In the genomic region with DNA sequence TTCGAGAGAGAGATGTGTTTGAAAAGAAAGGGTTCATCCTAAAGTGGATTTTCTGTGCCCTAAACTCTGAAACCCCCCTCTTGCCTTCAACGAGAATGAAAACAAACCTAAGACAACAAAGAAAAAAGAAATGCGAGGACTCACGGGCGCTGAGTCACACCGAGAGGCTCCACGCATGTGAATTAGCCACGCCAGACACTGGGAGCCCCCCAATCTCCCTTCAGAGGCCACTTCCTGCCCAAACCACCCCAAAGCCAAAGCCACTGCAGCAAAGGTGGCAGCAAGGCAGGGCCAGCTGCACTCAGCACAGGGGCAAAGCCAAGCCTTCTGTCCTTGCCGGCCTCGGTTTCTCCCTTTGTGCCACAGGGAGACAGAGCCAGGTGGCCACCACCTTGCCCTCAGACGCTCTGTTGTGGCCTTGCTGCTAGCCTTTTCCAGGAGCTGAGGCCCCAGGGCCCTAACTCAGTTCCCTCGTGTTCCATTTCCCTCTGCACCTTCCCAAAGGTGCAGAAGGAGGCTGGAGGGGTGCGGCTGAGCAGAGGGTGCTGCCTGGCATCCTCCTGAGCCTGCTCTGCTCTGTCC, we compare ENCODE assay signal across 1 cellular context.
TF ChIP-seq lines count a peak whose summit lies in the region.

No MANE protein-coding gene starts in this region.

TF ChIP-seq in GM12878, 131 proteins besides CTCF, POLR2A, EP300 and RAD21 (continued from another document and continues in another):
- TF ChIP-seq ATF7 (IDR thresholded peaks at IDR 0.05; ENCODE audit: low read depth) = peak; percentile 38; the same call in 1 of the 2 replicates
- TF ChIP-seq, protein P1, sequence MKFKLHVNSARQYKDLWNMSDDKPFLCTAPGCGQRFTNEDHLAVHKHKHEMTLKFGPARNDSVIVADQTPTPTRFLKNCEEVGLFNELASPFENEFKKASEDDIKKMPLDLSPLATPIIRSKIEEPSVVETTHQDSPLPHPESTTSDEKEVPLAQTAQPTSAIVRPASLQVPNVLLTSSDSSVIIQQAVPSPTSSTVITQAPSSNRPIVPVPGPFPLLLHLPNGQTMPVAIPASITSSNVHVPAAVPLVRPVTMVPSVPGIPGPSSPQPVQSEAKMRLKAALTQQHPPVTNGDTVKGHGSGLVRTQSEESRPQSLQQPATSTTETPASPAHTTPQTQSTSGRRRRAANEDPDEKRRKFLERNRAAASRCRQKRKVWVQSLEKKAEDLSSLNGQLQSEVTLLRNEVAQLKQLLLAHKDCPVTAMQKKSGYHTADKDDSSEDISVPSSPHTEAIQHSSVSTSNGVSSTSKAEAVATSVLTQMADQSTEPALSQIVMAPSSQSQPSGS (IDR thresholded peaks at IDR 0.05; ENCODE audit: low read length) = no peak
- no peak for TF ChIP-seq RCOR1 (conservative IDR thresholded peaks at IDR 0.05; ENCODE audit: low read depth, low read length)
- TF ChIP-seq, protein P2, sequence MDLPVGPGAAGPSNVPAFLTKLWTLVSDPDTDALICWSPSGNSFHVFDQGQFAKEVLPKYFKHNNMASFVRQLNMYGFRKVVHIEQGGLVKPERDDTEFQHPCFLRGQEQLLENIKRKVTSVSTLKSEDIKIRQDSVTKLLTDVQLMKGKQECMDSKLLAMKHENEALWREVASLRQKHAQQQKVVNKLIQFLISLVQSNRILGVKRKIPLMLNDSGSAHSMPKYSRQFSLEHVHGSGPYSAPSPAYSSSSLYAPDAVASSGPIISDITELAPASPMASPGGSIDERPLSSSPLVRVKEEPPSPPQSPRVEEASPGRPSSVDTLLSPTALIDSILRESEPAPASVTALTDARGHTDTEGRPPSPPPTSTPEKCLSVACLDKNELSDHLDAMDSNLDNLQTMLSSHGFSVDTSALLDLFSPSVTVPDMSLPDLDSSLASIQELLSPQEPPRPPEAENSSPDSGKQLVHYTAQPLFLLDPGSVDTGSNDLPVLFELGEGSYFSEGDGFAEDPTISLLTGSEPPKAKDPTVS (IDR thresholded peaks at IDR 0.05; ENCODE audit: low read depth, low read length) = no peak
- TF ChIP-seq, protein P3, sequence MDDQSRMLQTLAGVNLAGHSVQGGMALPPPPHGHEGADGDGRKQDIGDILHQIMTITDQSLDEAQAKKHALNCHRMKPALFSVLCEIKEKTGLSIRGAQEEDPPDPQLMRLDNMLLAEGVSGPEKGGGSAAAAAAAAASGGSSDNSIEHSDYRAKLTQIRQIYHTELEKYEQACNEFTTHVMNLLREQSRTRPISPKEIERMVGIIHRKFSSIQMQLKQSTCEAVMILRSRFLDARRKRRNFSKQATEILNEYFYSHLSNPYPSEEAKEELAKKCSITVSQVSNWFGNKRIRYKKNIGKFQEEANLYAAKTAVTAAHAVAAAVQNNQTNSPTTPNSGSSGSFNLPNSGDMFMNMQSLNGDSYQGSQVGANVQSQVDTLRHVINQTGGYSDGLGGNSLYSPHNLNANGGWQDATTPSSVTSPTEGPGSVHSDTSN (IDR thresholded peaks at IDR 0.05; ENCODE audit: insufficient replicate concordance, low read depth, low read length) = no peak
- TF ChIP-seq NRF1 (conservative IDR thresholded peaks at IDR 0.05; ENCODE audit: low read depth, low read length) = no peak
- TF ChIP-seq CBX5 (IDR thresholded peaks at IDR 0.05; ENCODE audit: low read depth) = no peak
- peak; percentile 35 for TF ChIP-seq SMARCA5 (IDR thresholded peaks at IDR 0.05)
- TF ChIP-seq FOXK2 (IDR thresholded peaks at IDR 0.05) = peak; percentile 47; the same call in 1 of the 2 replicates
- no peak for TF ChIP-seq NR2C1 (IDR thresholded peaks at IDR 0.05)
- peak; percentile 58; the same call in 1 of the 2 replicates for TF ChIP-seq JUNB (IDR thresholded peaks at IDR 0.05)
- TF ChIP-seq IKZF2 (IDR thresholded peaks at IDR 0.05) = peak; percentile 59 to 78; a peak in 3 of 4 replicates
- no peak for TF ChIP-seq ZNF24 (IDR thresholded peaks at IDR 0.05)
- peak; percentile 83; the same call in 1 of the 2 replicates for TF ChIP-seq TCF12 (IDR thresholded peaks at IDR 0.05; ENCODE audit: low read depth, low read length)
- TF ChIP-seq, protein P4, sequence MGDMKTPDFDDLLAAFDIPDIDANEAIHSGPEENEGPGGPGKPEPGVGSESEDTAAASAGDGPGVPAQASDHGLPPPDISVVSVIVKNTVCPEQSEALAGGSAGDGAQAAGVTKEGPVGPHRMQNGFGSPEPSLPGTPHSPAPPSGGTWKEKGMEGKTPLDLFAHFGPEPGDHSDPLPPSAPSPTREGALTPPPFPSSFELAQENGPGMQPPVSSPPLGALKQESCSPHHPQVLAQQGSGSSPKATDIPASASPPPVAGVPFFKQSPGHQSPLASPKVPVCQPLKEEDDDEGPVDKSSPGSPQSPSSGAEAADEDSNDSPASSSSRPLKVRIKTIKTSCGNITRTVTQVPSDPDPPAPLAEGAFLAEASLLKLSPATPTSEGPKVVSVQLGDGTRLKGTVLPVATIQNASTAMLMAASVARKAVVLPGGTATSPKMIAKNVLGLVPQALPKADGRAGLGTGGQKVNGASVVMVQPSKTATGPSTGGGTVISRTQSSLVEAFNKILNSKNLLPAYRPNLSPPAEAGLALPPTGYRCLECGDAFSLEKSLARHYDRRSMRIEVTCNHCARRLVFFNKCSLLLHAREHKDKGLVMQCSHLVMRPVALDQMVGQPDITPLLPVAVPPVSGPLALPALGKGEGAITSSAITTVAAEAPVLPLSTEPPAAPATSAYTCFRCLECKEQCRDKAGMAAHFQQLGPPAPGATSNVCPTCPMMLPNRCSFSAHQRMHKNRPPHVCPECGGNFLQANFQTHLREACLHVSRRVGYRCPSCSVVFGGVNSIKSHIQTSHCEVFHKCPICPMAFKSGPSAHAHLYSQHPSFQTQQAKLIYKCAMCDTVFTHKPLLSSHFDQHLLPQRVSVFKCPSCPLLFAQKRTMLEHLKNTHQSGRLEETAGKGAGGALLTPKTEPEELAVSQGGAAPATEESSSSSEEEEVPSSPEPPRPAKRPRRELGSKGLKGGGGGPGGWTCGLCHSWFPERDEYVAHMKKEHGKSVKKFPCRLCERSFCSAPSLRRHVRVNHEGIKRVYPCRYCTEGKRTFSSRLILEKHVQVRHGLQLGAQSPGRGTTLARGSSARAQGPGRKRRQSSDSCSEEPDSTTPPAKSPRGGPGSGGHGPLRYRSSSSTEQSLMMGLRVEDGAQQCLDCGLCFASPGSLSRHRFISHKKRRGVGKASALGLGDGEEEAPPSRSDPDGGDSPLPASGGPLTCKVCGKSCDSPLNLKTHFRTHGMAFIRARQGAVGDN (IDR thresholded peaks at IDR 0.05) = peak; percentile 84
- TF ChIP-seq YY1 (IDR thresholded peaks at IDR 0.05; ENCODE audit: low read depth, low read length) = no peak
- TF ChIP-seq, protein P5, sequence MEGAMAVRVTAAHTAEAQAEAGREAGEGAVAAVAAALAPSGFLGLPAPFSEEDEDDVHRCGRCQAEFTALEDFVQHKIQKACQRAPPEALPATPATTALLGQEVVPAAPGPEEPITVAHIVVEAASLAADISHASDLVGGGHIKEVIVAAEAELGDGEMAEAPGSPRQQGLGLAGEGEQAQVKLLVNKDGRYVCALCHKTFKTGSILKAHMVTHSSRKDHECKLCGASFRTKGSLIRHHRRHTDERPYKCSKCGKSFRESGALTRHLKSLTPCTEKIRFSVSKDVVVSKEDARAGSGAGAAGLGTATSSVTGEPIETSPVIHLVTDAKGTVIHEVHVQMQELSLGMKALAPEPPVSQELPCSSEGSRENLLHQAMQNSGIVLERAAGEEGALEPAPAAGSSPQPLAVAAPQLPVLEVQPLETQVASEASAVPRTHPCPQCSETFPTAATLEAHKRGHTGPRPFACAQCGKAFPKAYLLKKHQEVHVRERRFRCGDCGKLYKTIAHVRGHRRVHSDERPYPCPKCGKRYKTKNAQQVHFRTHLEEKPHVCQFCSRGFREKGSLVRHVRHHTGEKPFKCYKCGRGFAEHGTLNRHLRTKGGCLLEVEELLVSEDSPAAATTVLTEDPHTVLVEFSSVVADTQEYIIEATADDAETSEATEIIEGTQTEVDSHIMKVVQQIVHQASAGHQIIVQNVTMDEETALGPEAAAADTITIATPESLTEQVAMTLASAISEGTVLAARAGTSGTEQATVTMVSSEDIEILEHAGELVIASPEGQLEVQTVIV (IDR thresholded peaks at IDR 0.05; ENCODE audit: borderline replicate concordance, partially characterized antibody) = no peak
- TF ChIP-seq BHLHE40 (IDR thresholded peaks at IDR 0.05; ENCODE audit: borderline replicate concordance in 1 of 2, low read depth in 2 of 2, low read length in 1 of 2) = peak; percentile 96 to 97
- peak; percentile 52; the same call in 1 of the 2 replicates for TF ChIP-seq TCF3 (IDR thresholded peaks at IDR 0.05; ENCODE audit: borderline replicate concordance, insufficient read depth, low read depth, low read length)
- peak; percentile 73 for TF ChIP-seq DPF2 (IDR thresholded peaks at IDR 0.05)
- TF ChIP-seq, protein P6, sequence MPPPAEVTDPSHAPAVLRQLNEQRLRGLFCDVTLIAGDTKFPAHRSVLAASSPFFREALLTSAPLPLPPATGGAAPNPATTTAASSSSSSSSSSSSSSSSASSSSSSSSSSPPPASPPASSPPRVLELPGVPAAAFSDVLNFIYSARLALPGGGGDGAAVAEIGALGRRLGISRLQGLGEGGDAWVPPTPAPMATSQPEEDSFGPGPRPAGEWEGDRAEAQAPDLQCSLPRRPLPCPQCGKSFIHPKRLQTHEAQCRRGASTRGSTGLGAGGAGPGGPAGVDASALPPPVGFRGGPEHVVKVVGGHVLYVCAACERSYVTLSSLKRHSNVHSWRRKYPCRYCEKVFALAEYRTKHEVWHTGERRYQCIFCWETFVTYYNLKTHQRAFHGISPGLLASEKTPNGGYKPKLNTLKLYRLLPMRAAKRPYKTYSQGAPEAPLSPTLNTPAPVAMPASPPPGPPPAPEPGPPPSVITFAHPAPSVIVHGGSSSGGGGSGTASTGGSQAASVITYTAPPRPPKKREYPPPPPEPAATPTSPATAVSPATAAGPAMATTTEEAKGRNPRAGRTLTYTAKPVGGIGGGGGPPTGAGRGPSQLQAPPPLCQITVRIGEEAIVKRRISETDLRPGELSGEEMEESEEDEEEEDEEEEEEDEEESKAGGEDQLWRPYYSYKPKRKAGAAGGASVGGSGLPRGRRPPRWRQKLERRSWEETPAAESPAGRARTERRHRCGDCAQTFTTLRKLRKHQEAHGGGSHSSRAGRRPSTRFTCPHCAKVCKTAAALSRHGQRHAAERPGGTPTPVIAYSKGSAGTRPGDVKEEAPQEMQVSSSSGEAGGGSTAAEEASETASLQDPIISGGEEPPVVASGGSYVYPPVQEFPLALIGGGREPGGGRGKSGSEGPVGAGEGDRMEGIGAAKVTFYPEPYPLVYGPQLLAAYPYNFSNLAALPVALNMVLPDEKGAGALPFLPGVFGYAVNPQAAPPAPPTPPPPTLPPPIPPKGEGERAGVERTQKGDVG (CRISPR knock-in tag; IDR thresholded peaks at IDR 0.05) = no peak
- no peak for TF ChIP-seq SREBF1 (IDR thresholded peaks at IDR 0.05; ENCODE audit: low read length)
- TF ChIP-seq PAX5 (IDR thresholded peaks at IDR 0.05; ENCODE audit: borderline replicate concordance, low read depth, low read length) = peak; percentile 78; the same call in 1 of the 2 replicates
- peak; percentile 38 for TF ChIP-seq MEF2B (IDR thresholded peaks at IDR 0.05; ENCODE audit: partially characterized antibody, poor library complexity, severe bottlenecking)
- TF ChIP-seq MYC (IDR thresholded peaks at IDR 0.05; ENCODE audit: insufficient read depth, insufficient read length, insufficient replicate concordance, low read length, severe bottlenecking) = no peak
- TF ChIP-seq FOXM1 (IDR thresholded peaks at IDR 0.05; ENCODE audit: low read depth, low read length) = no peak
- TF ChIP-seq, protein P7, sequence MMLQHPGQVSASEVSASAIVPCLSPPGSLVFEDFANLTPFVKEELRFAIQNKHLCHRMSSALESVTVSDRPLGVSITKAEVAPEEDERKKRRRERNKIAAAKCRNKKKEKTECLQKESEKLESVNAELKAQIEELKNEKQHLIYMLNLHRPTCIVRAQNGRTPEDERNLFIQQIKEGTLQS (IDR thresholded peaks at IDR 0.05; ENCODE audit: borderline replicate concordance, extremely low read depth, low read depth, low read length) = no peak
- peak; percentile 40; the same call in 1 of the 2 replicates for TF ChIP-seq IRF4 (IDR thresholded peaks at IDR 0.05; ENCODE audit: low read depth, low read length)
- TF ChIP-seq CHD2 (IDR thresholded peaks at IDR 0.05; ENCODE audit: borderline replicate concordance, low read depth, low read length) = peak; percentile 37; the same call in 1 of the 2 replicates
- TF ChIP-seq SPI1 (IDR thresholded peaks at IDR 0.05; ENCODE audit: borderline replicate concordance, insufficient read depth, low read depth, low read length) = peak; percentile 32; the same call in 1 of the 2 replicates
- TF ChIP-seq TCF7 (IDR thresholded peaks at IDR 0.05; ENCODE audit: borderline replicate concordance) = no peak
- peak; percentile 62; the same call in 1 of the 2 replicates for TF ChIP-seq TBL1XR1 (IDR thresholded peaks at IDR 0.05; ENCODE audit: low read depth, low read length)
- TF ChIP-seq MTA2 (IDR thresholded peaks at IDR 0.05; ENCODE audit: low read depth) = peak; percentile 70
- no peak for TF ChIP-seq HCFC1 (IDR thresholded peaks at IDR 0.05; ENCODE audit: low read length)
- TF ChIP-seq, protein P8, sequence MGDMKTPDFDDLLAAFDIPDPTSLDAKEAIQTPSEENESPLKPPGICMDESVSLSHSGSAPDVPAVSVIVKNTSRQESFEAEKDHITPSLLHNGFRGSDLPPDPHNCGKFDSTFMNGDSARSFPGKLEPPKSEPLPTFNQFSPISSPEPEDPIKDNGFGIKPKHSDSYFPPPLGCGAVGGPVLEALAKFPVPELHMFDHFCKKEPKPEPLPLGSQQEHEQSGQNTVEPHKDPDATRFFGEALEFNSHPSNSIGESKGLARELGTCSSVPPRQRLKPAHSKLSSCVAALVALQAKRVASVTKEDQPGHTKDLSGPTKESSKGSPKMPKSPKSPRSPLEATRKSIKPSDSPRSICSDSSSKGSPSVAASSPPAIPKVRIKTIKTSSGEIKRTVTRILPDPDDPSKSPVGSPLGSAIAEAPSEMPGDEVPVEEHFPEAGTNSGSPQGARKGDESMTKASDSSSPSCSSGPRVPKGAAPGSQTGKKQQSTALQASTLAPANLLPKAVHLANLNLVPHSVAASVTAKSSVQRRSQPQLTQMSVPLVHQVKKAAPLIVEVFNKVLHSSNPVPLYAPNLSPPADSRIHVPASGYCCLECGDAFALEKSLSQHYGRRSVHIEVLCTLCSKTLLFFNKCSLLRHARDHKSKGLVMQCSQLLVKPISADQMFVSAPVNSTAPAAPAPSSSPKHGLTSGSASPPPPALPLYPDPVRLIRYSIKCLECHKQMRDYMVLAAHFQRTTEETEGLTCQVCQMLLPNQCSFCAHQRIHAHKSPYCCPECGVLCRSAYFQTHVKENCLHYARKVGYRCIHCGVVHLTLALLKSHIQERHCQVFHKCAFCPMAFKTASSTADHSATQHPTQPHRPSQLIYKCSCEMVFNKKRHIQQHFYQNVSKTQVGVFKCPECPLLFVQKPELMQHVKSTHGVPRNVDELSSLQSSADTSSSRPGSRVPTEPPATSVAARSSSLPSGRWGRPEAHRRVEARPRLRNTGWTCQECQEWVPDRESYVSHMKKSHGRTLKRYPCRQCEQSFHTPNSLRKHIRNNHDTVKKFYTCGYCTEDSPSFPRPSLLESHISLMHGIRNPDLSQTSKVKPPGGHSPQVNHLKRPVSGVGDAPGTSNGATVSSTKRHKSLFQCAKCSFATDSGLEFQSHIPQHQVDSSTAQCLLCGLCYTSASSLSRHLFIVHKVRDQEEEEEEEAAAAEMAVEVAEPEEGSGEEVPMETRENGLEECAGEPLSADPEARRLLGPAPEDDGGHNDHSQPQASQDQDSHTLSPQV (IDR thresholded peaks at IDR 0.05) = 0 out of 2 replicates have a peak, but pooled peaks have one; percentile 28
- TF ChIP-seq ZNF207 (IDR thresholded peaks at IDR 0.05; ENCODE audit: borderline replicate concordance) = no peak
- TF ChIP-seq RAD51 (IDR thresholded peaks at IDR 0.05) = no peak
- peak; percentile 53; the same call in 1 of the 2 replicates for TF ChIP-seq HDGF (IDR thresholded peaks at IDR 0.05)
- no peak for TF ChIP-seq CBFB (IDR thresholded peaks at IDR 0.05; ENCODE audit: low read depth)
- TF ChIP-seq PAX8 (IDR thresholded peaks at IDR 0.05) = no peak
- TF ChIP-seq CREM (IDR thresholded peaks at IDR 0.05; ENCODE audit: low read depth) = peak; percentile 52; the same call in 1 of the 2 replicates
- no peak for TF ChIP-seq ZBED1 (IDR thresholded peaks at IDR 0.05; ENCODE audit: borderline replicate concordance)
